In genomic region chr2:241229563-241230401, GRCh38 we compare ENCODE assay signal across 19 cellular contexts.
"Had no signal": no experiment of that assay in that cellular context is flagged by ENCODE, and none has a peak within 500 bp of the region (broad histone marks: within the 10 kb centered on the region; RNA-seq: fewer than 3 reads in every experiment).

No MANE protein-coding gene starts in this region.

- ATAC-seq: foreskin keratinocyte, natural killer cell, sciatic nerve, SK-N-SH treated with all-trans-retinoic acid at 6 μM for 48 hours had no signal

- H3K4me1 ChIP-seq: breast epithelium, foreskin keratinocyte, prostate gland, suprapubic skin had no signal

- H3K27me3 Mint-ChIP-seq: activated CD4-positive, alpha-beta T cell treated with anti-CD3 and anti-CD28 coated beads, Interleukin-2, amount 10 ng/mL, durations not matched to agents 7 days and 5 days had no signal

- H3K27me3 ChIP-seq: breast epithelium, foreskin keratinocyte, suprapubic skin had no signal

- H3K27ac Mint-ChIP-seq: activated CD4-positive, alpha-beta T cell treated with anti-CD3 and anti-CD28 coated beads, Interleukin-2, amount 10 ng/mL, durations not matched to agents 7 days and 5 days; natural killer cell had no signal

- H3K27ac ChIP-seq: breast epithelium, foreskin keratinocyte, prostate gland, suprapubic skin had no signal

- H3K4me1 Mint-ChIP-seq: activated CD4-positive, alpha-beta T cell treated with anti-CD3 and anti-CD28 coated beads, Interleukin-2, amount 10 ng/mL, durations not matched to agents 7 days and 5 days; natural killer cell had no signal

- H3K36me3 Mint-ChIP-seq: natural killer cell had no signal

- H3K4me3 Mint-ChIP-seq: activated CD4-positive, alpha-beta T cell treated with anti-CD3 and anti-CD28 coated beads, Interleukin-2, amount 10 ng/mL, durations not matched to agents 7 days and 5 days; natural killer cell; T-helper 1 cell treated with Interleukin-12 subunit alpha and Interleukin-12 subunit beta and Interleukin-4 antibody, amounts not matched to agents 30 μg/mL and 1 μg/mL, for 36 hours had no signal

- H3K9me3 ChIP-seq: breast epithelium, prostate gland, suprapubic skin had no signal

- H3K9me3 Mint-ChIP-seq: activated CD4-positive, alpha-beta T cell treated with anti-CD3 and anti-CD28 coated beads, Interleukin-2, amount 10 ng/mL, durations not matched to agents 7 days and 5 days; activated T-helper 2 cell treated with anti-CD3 and anti-CD28 coated beads, Interferon-gamma antibody, Interleukin-2, Interleukin-4, amounts not matched to agents 10 μg/mL and 5 μg/mL and 100 μg/mL, durations not matched to agents 14 hours and 24 hours and 36 hours; natural killer cell; T-helper 1 cell treated with Interleukin-12 subunit alpha and Interleukin-12 subunit beta and Interleukin-4 antibody, amounts not matched to agents 30 μg/mL and 1 μg/mL, for 36 hours had no signal

- H3K4me3 ChIP-seq: breast epithelium, prostate gland, suprapubic skin had no signal

- DNase-seq: activated CD4-positive, alpha-beta T cell treated with anti-CD3 and anti-CD28 coated beads, Interleukin-2, amount 10 ng/mL, durations not matched to agents 7 days and 5 days; activated CD4-positive, CD25-positive, alpha-beta regulatory T cell; activated naive CD4-positive, alpha-beta T cell treated with anti-CD3 and anti-CD28 coated beads, Interleukin-2, amount 50 U/mL, for 16 hours; activated T-cell treated with anti-CD3 and anti-CD28 coated beads for 4 hours; anterior cingulate cortex; foreskin keratinocyte; kidney glomerular epithelial cell; mammary epithelial cell; natural killer cell; occipital lobe; stimulated activated CD4-positive, alpha-beta T cell treated with anti-CD3 and anti-CD28 coated beads, Interleukin-2, amount 100 ng/mL, for 24 hours; stimulated activated naive CD4-positive, alpha-beta T cell treated with Interleukin-2 at 50 U/mL for 16 hours had no signal
